Comparison of ENCODE assay signal across 15 cellular contexts in genomic region chr15:93476491-93477176, GRCh38.
A peak's percentile ranks its signal among the peaks of the same experiment; 100 is the strongest.
DNase-seq lines count a peak whose midpoint lies in the region; ATAC-seq and TF ChIP-seq lines count a peak whose summit lies in the region.
"Had no signal": no experiment of that assay in that cellular context is flagged by ENCODE, and none has a peak within 500 bp of the region (broad histone marks: within the 10 kb centered on the region; RNA-seq: fewer than 3 reads in every experiment).

No MANE protein-coding gene starts in this region.

- H3K9me3 ChIP-seq in HUES6 (ENCODE audit: control insufficient read depth, insufficient read depth, low read depth, low read length) (peaks cover 6% of the 10 kb centered on the region; the same call in 1 of the 2 replicates), mammary epithelial cell (replicated peaks; ENCODE audit: insufficient read depth, low read length) (no peaks in the 10 kb centered on the region)

- no peak overlapping the region for H2BK120ac ChIP-seq in mesendoderm (ENCODE audit: low read depth, low read length)

- H3K79me2 ChIP-seq in mammary epithelial cell (ENCODE audit: insufficient read depth, low read length) (no peaks in the 10 kb centered on the region), mesendoderm (ENCODE audit: control insufficient read depth, insufficient read depth, low read length) (no peaks in the 10 kb centered on the region)

- no peak overlapping the region for H3K56ac ChIP-seq in mesendoderm (ENCODE audit: low read length)

- CTCF ChIA-PET in mammary epithelial cell (lab: Charles Lee; ENCODE audit: low non-redundant PET), result no interaction called here

- H3K4me3 ChIP-seq in HUES6 (ENCODE audit: low read depth, low read length) (no peak overlapping the region), mammary epithelial cell (replicated peaks in 1 of 3; ENCODE audit: insufficient read depth in 1 of 3, low read depth in 2 of 3, low read length in 3 of 3) (no peak overlapping the region), mesendoderm (ENCODE audit: low read length) (no peak overlapping the region)

- peak overlapping the region; percentile 1 for H3K4ac ChIP-seq in mesendoderm (ENCODE audit: low read depth, low read length)

- H3K27ac ChIP-seq in HUES6 (ENCODE audit: low read depth, low read length), result peak overlapping the region; percentile 60
- H3K27ac ChIP-seq in mammary epithelial cell (ENCODE audit: insufficient read depth, low read depth, low read length), result no peak overlapping the region
- no peak overlapping the region for H3K27ac ChIP-seq in mesendoderm (ENCODE audit: low read depth, low read length)

- peaks cover 32% of the 10 kb centered on the region for H3K4me1 ChIP-seq in HUES6 (ENCODE audit: control insufficient read depth, insufficient read depth, low read length)
- no peaks in the 10 kb centered on the region for H3K4me1 ChIP-seq in mammary epithelial cell (ENCODE audit: insufficient read depth, low read length)
- H3K4me1 ChIP-seq in mesendoderm (ENCODE audit: control insufficient read depth, low read depth, low read length), result peaks cover 2% of the 10 kb centered on the region

- H3K4me2 ChIP-seq in mammary epithelial cell (ENCODE audit: insufficient read depth, low read depth, low read length), result no peak overlapping the region
- H3K4me2 ChIP-seq in mesendoderm (ENCODE audit: low read length), result no peak overlapping the region

- 62% methylated on average over 6 of the region's 8 CpGs for WGBS in mammary epithelial cell (ENCODE audit: low coverage, missing lambda C conversion rate)
- no CpG with 5 or more reads among the region's 8 CpGs for WGBS in mesendoderm (ENCODE audit: extremely low coverage, insufficient coverage, low lambda C conversion rate)

- H2BK15ac ChIP-seq in mesendoderm (replicated peaks; ENCODE audit: low read depth), result no peak overlapping the region

- in situ Hi-C loops in mammary epithelial cell (cut with MboI; ENCODE audit: low sequenced_read_pairs in 2 of 2), result no loop called here

- H2AK5ac ChIP-seq in mesendoderm (ENCODE audit: low read length), result no peak overlapping the region

- BruUV-seq in mammary epithelial cell (replicated peaks; lab: Mats Ljungman, UMichigan), result no TSS peak

- no peak overlapping the region for H4K5ac ChIP-seq in mesendoderm (ENCODE audit: low read length)

- no peak overlapping the region for H3K18ac ChIP-seq in mesendoderm (ENCODE audit: low read length)

- H3K79me1 ChIP-seq in mesendoderm (ENCODE audit: low read length), result no peaks in the 10 kb centered on the region

- H2BK5ac ChIP-seq in mesendoderm (ENCODE audit: low read length), result no peak overlapping the region

- no peak overlapping the region for H2AFZ ChIP-seq in mammary epithelial cell (ENCODE audit: low read depth, low read length)

- peak; percentile 83 for ATAC-seq in esophagus mucosa
- no peak for ATAC-seq in GM21717 (IDR thresholded peaks at IDR 0.05; ENCODE audit: unreplicated experiment)
- no peak for ATAC-seq in HG03175 (IDR thresholded peaks at IDR 0.05; ENCODE audit: unreplicated experiment)

- H3K36me3 ChIP-seq in HUES6 (ENCODE audit: control insufficient read depth, insufficient read depth, low read length) (no peaks in the 10 kb centered on the region), mammary epithelial cell (ENCODE audit: insufficient read depth, low read length) (no peaks in the 10 kb centered on the region), mesendoderm (ENCODE audit: control insufficient read depth, insufficient read depth, low read length) (no peaks in the 10 kb centered on the region)

- dilution Hi-C loops in mammary epithelial cell (cut with HindIII; ENCODE audit: low sequenced_read_pairs), result no loop called here

- H3K23ac ChIP-seq in mesendoderm (ENCODE audit: low read length), result no peak overlapping the region

- H4K20me1 ChIP-seq in mammary epithelial cell (ENCODE audit: insufficient read depth, low read length), result no peaks in the 10 kb centered on the region

- TF ChIP-seq CTCF in mammary epithelial cell (conservative IDR thresholded peaks at IDR 0.05 in 1 of 2, IDR thresholded peaks at IDR 0.05 in 1 of 2; ENCODE audit: extremely low read depth in 1 of 2, insufficient read depth in 1 of 2, low read depth in 1 of 2, low read length in 2 of 2), result no peak
- no peak for TF ChIP-seq CTCF in GM10266 (IDR thresholded peaks at IDR 0.05; ENCODE audit: control insufficient read depth, insufficient read depth, low read depth, missing control alignments)

- H3K27me3 ChIP-seq in HUES6 (ENCODE audit: control insufficient read depth, insufficient read depth, low read length), result peaks cover 5% of the 10 kb centered on the region; the same call in 1 of the 2 replicates
- H3K27me3 ChIP-seq in mammary epithelial cell (ENCODE audit: insufficient read depth, low read length), result no peaks in the 10 kb centered on the region
- H3K27me3 ChIP-seq in mesendoderm (ENCODE audit: insufficient read depth, low read length, poor library complexity), result no peaks in the 10 kb centered on the region

- intact Hi-C loops in mammary epithelial cell (cut with micrococcal nuclease), result no loop called here

- peak; percentile 59 for DNase-seq in mammary epithelial cell
- no peak for DNase-seq in mesendoderm
- no peak for DNase-seq in GM10266 (ENCODE audit: extremely low spot score)
- DNase-seq in activated CD4-positive, CD25-positive, alpha-beta regulatory T cell (lab: John Stamatoyannopoulos, UW), result no peak
- DNase-seq: DMS79 treated with DMSO at 0.1 percent for 48 hours, MV-4-11, NCI-H1417, NCI-H2029, NCI-H2171, NCI-H446, SHP77 had no signal

- H4K8ac ChIP-seq in mesendoderm (ENCODE audit: low read depth, low read length), result no peak overlapping the region

- peak overlapping the region; percentile 45 for H3K9ac ChIP-seq in HUES6 (ENCODE audit: low read length)
- no peak overlapping the region for H3K9ac ChIP-seq in mammary epithelial cell (ENCODE audit: insufficient read depth, low read length)
- H3K9ac ChIP-seq in mesendoderm (ENCODE audit: low read length), result no peak overlapping the region
